In genomic region chr6:90123796-90124195, GRCh38 we compare ENCODE assay signal across 16 cellular contexts.
DNase-seq lines count a peak whose midpoint lies in the region; ATAC-seq and TF ChIP-seq lines count a peak whose summit lies in the region.
"Had no signal": no experiment of that assay in that cellular context is flagged by ENCODE, and none has a peak within 500 bp of the region (broad histone marks: within the 10 kb centered on the region; RNA-seq: fewer than 3 reads in every experiment).

No MANE protein-coding gene starts in this region.

- no peaks in the 10 kb centered on the region for H3K27me3 Mint-ChIP-seq in activated naive CD8-positive, alpha-beta T cell treated with anti-CD3 and anti-CD28 coated beads for 36 hours

- H3K36me3 ChIP-seq in colonic mucosa, result no peaks in the 10 kb centered on the region
- H3K36me3 ChIP-seq: upper lobe of right lung had no signal

- H3K27ac Mint-ChIP-seq in activated naive CD8-positive, alpha-beta T cell treated with anti-CD3 and anti-CD28 coated beads for 36 hours, result peak overlapping the region; percentile 81

- H3K4me3 Mint-ChIP-seq in activated naive CD8-positive, alpha-beta T cell treated with anti-CD3 and anti-CD28 coated beads for 36 hours, result no peak overlapping the region

- H3K4me1 Mint-ChIP-seq in activated naive CD8-positive, alpha-beta T cell treated with anti-CD3 and anti-CD28 coated beads for 36 hours, result peaks cover 76% of the 10 kb centered on the region

- H3K4me3 ChIP-seq in colonic mucosa, result no peak overlapping the region
- H3K4me3 ChIP-seq: upper lobe of right lung had no signal

- no peaks in the 10 kb centered on the region for H3K9me3 Mint-ChIP-seq in activated naive CD8-positive, alpha-beta T cell treated with anti-CD3 and anti-CD28 coated beads for 36 hours

- ATAC-seq in activated CD4-positive, CD25-positive, alpha-beta regulatory T cell treated with anti-CD3 and anti-CD28 coated beads, Interleukin-2, amount 50 U/mL, for 24 hours, result peak; percentile 71 to 74
- no peak for ATAC-seq in esophagus mucosa
- ATAC-seq: upper lobe of right lung had no signal

- H3K27me3 ChIP-seq in colonic mucosa, result no peaks in the 10 kb centered on the region
- H3K27me3 ChIP-seq: upper lobe of right lung had no signal

- no peak for TF ChIP-seq CTCF in colonic mucosa (IDR thresholded peaks at IDR 0.05)

- H3K9me3 ChIP-seq in colonic mucosa, result no peaks in the 10 kb centered on the region
- H3K9me3 ChIP-seq: upper lobe of right lung had no signal

- H3K4me1 ChIP-seq in colonic mucosa, result no peaks in the 10 kb centered on the region

- no peak overlapping the region for H3K9ac ChIP-seq in colonic mucosa (ENCODE audit: low read depth in 2 of 2, low read length in 2 of 2)

- no peak for DNase-seq in activated CD4-positive, CD25-positive, alpha-beta regulatory T cell treated with anti-CD3 and anti-CD28 coated beads, Interleukin-2, amount 50 U/mL, for 72 hours
- DNase-seq in MV-4-11 (lab: John Stamatoyannopoulos, UW) (peak; percentile 53), colonic mucosa (no peak), NCI-H82 treated with DMSO at 0.1 percent for 48 hours (lab: John Stamatoyannopoulos, UW; ENCODE audit: unreplicated experiment) (no peak)
- DNase-seq in activated naive CD8-positive, alpha-beta T cell treated with anti-CD3 and anti-CD28 coated beads for 36 hours, result peak; percentile 67
- DNase-seq in stimulated activated CD4-positive, alpha-beta T cell treated with anti-CD3 and anti-CD28 coated beads, Interleukin-1b, Interleukin-23, amount 100 ng/mL, for 48 hours, result peak; percentile 60
- DNase-seq: activated gamma-delta T cell, Calu3, NCI-H1436 treated with DMSO at 0.1 percent for 48 hours, NCI-H526, occipital lobe, SIG-M5, small intestine, upper lobe of right lung had no signal

- intact Hi-C loops in colonic mucosa (cut with DNase I), result no loop called here

- no peak overlapping the region for H3K27ac ChIP-seq in colonic mucosa
- H3K27ac ChIP-seq: upper lobe of right lung had no signal

- H3K36me3 Mint-ChIP-seq in activated naive CD8-positive, alpha-beta T cell treated with anti-CD3 and anti-CD28 coated beads for 36 hours, result peaks cover 39% of the 10 kb centered on the region

Comparison
In these comparisons a context has a peak if more than half of its experiments do, and no peak if none do; other contexts are left out.
1. DNase-seq: peak in MV-4-11 (single experiment), activated naive CD8-positive, alpha-beta T cell treated with anti-CD3 and anti-CD28 coated beads for 36 hours (single experiment) and stimulated activated CD4-positive, alpha-beta T cell treated with anti-CD3 and anti-CD28 coated beads, Interleukin-1b, Interleukin-23, amount 100 ng/mL, for 48 hours (single experiment); none in activated CD4-positive, CD25-positive, alpha-beta regulatory T cell treated with anti-CD3 and anti-CD28 coated beads, Interleukin-2, amount 50 U/mL, for 72 hours (single experiment), colonic mucosa (single experiment) and NCI-H82 treated with DMSO at 0.1 percent for 48 hours (single experiment).